Comparison of ENCODE assay signal across 8 cellular contexts in the genomic region with DNA sequence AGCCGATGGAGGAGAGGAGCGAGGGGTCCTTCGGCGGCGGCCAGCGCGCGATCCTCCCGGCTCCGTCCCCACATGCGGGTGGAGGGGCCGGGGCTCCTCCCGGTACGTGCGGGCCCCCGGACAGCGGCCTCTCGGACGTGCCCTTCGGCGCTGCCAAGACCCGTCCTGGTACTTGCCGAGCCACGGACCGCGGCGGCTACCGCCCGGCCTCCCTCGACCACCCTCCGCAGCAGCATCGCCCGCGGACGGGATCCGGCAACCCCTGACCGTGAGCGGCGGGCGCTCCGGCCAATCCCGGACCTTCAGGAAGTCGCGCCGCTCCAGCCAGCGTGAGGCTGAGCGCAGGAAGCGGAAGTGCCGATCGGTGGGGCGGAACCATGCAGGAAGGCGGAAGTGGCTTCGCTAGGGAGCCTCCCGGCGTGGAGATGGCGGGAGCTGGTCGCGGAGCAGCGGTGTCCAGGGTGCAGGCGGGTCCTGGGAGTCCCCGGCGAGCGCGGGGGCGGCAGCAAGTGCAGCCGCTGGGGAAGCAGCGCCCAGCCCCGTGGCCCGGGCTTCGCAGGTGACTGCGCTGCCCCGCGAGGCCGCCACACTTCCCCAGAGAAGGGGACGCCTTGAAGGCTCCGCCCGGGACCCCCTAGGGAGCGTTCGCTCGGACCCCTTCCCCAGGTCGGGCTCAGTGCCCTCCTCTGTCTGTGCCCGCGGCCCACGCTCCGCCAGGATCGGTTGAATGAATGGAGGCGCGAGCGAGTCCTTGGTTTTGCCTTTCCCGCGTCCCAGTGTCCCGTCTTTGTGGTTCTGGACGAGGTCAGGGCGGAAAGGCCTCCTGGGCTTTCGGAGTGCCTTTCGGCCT. TPM values are rescaled to one million over a fixed set of nuclear protein-coding genes. Genes with fewer than 3 reads are reported as not detected.
A peak's percentile ranks its signal among the peaks of the same experiment; 100 is the strongest.
DNase-seq lines count a peak whose midpoint lies in the region; ATAC-seq, FAIRE-seq and TF ChIP-seq lines count a peak whose summit lies in the region.

A gene with protein sequence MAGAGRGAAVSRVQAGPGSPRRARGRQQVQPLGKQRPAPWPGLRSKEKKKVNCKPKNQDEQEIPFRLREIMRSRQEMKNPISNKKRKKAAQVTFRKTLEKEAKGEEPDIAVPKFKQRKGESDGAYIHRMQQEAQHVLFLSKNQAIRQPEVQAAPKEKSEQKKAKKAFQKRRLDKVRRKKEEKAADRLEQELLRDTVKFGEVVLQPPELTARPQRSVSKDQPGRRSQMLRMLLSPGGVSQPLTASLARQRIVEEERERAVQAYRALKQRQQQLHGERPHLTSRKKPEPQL (plus strand): TSS at position 396 of the 850 bp plus-strand sequence. CDS start 30 bp downstream, at position 426.
Gene OXLD1, minus strand, starts transcription at position 264 of the 850 bp plus-strand sequence. Its CDS starts 28 bp downstream, at position 236.

- H3K27ac ChIP-seq in ascending aorta (peak within 1 kb of the TSS; percentile 65 to 80), rectal smooth muscle tissue (ENCODE audit: low read depth, low read length) (peak within 1 kb of the TSS; percentile 87), aorta (ENCODE audit: low read depth in 1 of 2, low read length in 2 of 2) (peak within 1 kb of the TSS in 1 of 2 donors; percentile 50)

- intact Hi-C loops in ascending aorta (cut with DNase I): loop anchor here (1.0 kb wide), 3 partner anchors 17 to 46 kb away; partner anchors contain the start of genes ARL16, NPLOC4, SLC25A10 and TSPAN10
- intact Hi-C loops in aorta (cut with DNase I): loop anchor here in 1 of 2 donors (1.0 to 2.0 kb wide), 2 partner anchors 29 to 36 kb away; partner anchors contain the start of genes MRPL12, NPLOC4 and TSPAN10

- H3K36me3 ChIP-seq in ascending aorta (peaks cover 18 to 24% of the 10 kb centered on the region in 2 donors), rectal smooth muscle tissue (ENCODE audit: control insufficient read depth, insufficient read depth, low read length) (peaks cover 13% of the 10 kb centered on the region), aorta (ENCODE audit: control insufficient read depth in 1 of 2, insufficient read depth in 2 of 2, low read length in 1 of 2) (no peaks in the 10 kb centered on the region)

- no peaks in the 10 kb centered on the region for H3K9me3 Mint-ChIP-seq in T-helper 2 cell treated with Interferon-gamma antibody and Interleukin-4, amounts not matched to agents 5 μg/mL and 100 μg/mL, for 36 hours

- peak within 1 kb of the TSS; percentile 56 for H3K9ac ChIP-seq in rectal smooth muscle tissue (ENCODE audit: low read length)

- H3K27me3 Mint-ChIP-seq in T-helper 2 cell treated with Interferon-gamma antibody and Interleukin-4, amounts not matched to agents 5 μg/mL and 100 μg/mL, for 36 hours (ENCODE audit: low read depth): no peaks in the 10 kb centered on the region

- H3K36me3 Mint-ChIP-seq in T-helper 2 cell treated with Interferon-gamma antibody and Interleukin-4, amounts not matched to agents 5 μg/mL and 100 μg/mL, for 36 hours (ENCODE audit: low read depth): peaks cover 44% of the 10 kb centered on the region

- peak; percentile 97 for DNase-seq in GM18507 (ENCODE audit: extremely low spot score, insufficient read length, low read depth)
- peak; percentile 87 for DNase-seq in NCI-H2029 (lab: John Stamatoyannopoulos, UW)
- peak; percentile 95 for DNase-seq in T-helper 2 cell treated with Interferon-gamma antibody and Interleukin-4, amounts not matched to agents 5 μg/mL and 100 μg/mL, for 36 hours (ENCODE audit: low spot score)
- DNase-seq in ascending aorta (ENCODE audit: low spot score in 2 of 2): peak; percentile 79 to 97
- DNase-seq in hepatic stellate cell (ENCODE audit: low spot score): peak; percentile 99
- peak; percentile 98 to 99 for DNase-seq in aorta

- ATAC-seq in HG02973 (IDR thresholded peaks at IDR 0.05; ENCODE audit: unreplicated experiment) (peak; percentile 80), aorta (ENCODE audit: low FRiP score) (peak; percentile 97)

- TF ChIP-seq CTCF in ascending aorta (IDR thresholded peaks at IDR 0.05): no peak

- H3K4me3 Mint-ChIP-seq in T-helper 2 cell treated with Interferon-gamma antibody and Interleukin-4, amounts not matched to agents 5 μg/mL and 100 μg/mL, for 36 hours: peak within 1 kb of the TSS; percentile 99

- H3K27ac Mint-ChIP-seq in T-helper 2 cell treated with Interferon-gamma antibody and Interleukin-4, amounts not matched to agents 5 μg/mL and 100 μg/mL, for 36 hours: peak within 1 kb of the TSS; percentile 98

- WGBS in aorta, 2 donors: 0% methylated on average over 73 to 96 of the region's 96 CpGs

- H3K4me1 ChIP-seq in ascending aorta: peaks cover 3 to 17% of the 10 kb centered on the region in 2 donors
- peaks cover 8% of the 10 kb centered on the region for H3K4me1 ChIP-seq in rectal smooth muscle tissue (ENCODE audit: control insufficient read depth, insufficient read depth, low read length)
- no peaks in the 10 kb centered on the region for H3K4me1 ChIP-seq in aorta (ENCODE audit: control insufficient read depth in 1 of 2, insufficient read depth in 2 of 2, low read length in 2 of 2)

- H3K4me1 Mint-ChIP-seq in T-helper 2 cell treated with Interferon-gamma antibody and Interleukin-4, amounts not matched to agents 5 μg/mL and 100 μg/mL, for 36 hours (ENCODE audit: low read depth): peaks cover 28% of the 10 kb centered on the region

- peak; percentile 95 for FAIRE-seq in GM18507 (lab: Jason Lieb, UNC)

- H3K27me3 ChIP-seq in ascending aorta (no peaks in the 10 kb centered on the region), rectal smooth muscle tissue (ENCODE audit: control insufficient read depth, insufficient read depth, low read length) (no peaks in the 10 kb centered on the region), aorta (ENCODE audit: control insufficient read depth in 1 of 2, insufficient read depth in 2 of 2, low read length in 1 of 2) (no peaks in the 10 kb centered on the region)

- no peaks in the 10 kb centered on the region for H3K9me3 ChIP-seq in ascending aorta
- no peaks in the 10 kb centered on the region for H3K9me3 ChIP-seq in aorta (ENCODE audit: control insufficient read depth, low read length)

- H3K4me3 ChIP-seq in ascending aorta (peak within 1 kb of the TSS; percentile 68 to 69), rectal smooth muscle tissue (ENCODE audit: low read length) (peak within 1 kb of the TSS; percentile 71), aorta (ENCODE audit: low read length in 2 of 2) (peak within 1 kb of the TSS; percentile 61 to 65)

RNA-seq across cellular contexts. Expression of the first gene that starts in this region (rescaled TPM):
- total RNA-seq in ascending aorta (15.8 TPM), aorta (10 to 100 TPM; 13.0 to 13.4 TPM)
- polyA plus RNA-seq in aorta: 10 to 100 TPM in 1 of 2 donors, 1 to 10 TPM in 1; 7.9 to 13.7 TPM

RNA-seq across cellular contexts. Expression of gene OXLD1, which starts in this region (rescaled TPM):
- total RNA-seq in ascending aorta (96.1 TPM), aorta (10 to 100 TPM; 14.0 to 20.0 TPM)
- 10 to 100 TPM; 24.8 to 59.3 TPM for polyA plus RNA-seq in aorta
